ENCODE assay signal across 11 cellular contexts in genomic region chr13:44768233-44768632, GRCh38.
DNase-seq lines count a peak whose midpoint lies in the region; ATAC-seq and TF ChIP-seq lines count a peak whose summit lies in the region.
"Had no signal": no experiment of that assay in that cellular context is flagged by ENCODE, and none has a peak within 500 bp of the region (broad histone marks: within the 10 kb centered on the region; RNA-seq: fewer than 3 reads in every experiment).

No MANE protein-coding gene starts in this region.

- WGBS in psoas muscle, 3 donors, result 54 to 58% (median 56%) methylated on average over 2 of the region's 2 CpGs

- no peak overlapping the region for H3K27ac ChIP-seq in substantia nigra (ENCODE audit: low read depth, low read length, poor library complexity, severe bottlenecking)
- H3K27ac ChIP-seq in psoas muscle, result no peak overlapping the region
- H3K27ac ChIP-seq: C4-2B, dorsolateral prefrontal cortex had no signal

- ATAC-seq in GM19463 (IDR thresholded peaks at IDR 0.05; ENCODE audit: unreplicated experiment), result peak; percentile 63
- no peak for ATAC-seq in psoas muscle
- no peak for ATAC-seq in HG03469 (IDR thresholded peaks at IDR 0.05; ENCODE audit: unreplicated experiment)

- no peaks in the 10 kb centered on the region for H3K27me3 ChIP-seq in psoas muscle (ENCODE audit: insufficient read depth in 3 of 3, low read length in 2 of 3)
- H3K27me3 ChIP-seq: tibial artery had no signal

- H3K36me3 ChIP-seq in psoas muscle (ENCODE audit: insufficient read depth in 1 of 2, low read depth in 1 of 2), result no peaks in the 10 kb centered on the region
- H3K36me3 ChIP-seq: tibial artery had no signal

- TF ChIP-seq CTCF in psoas muscle (IDR thresholded peaks at IDR 0.05), result no peak

- no peak overlapping the region for H3K4me3 ChIP-seq in psoas muscle
- H3K4me3 ChIP-seq: dorsolateral prefrontal cortex, tibial artery had no signal

- H3K4me1 ChIP-seq in psoas muscle, result no peaks in the 10 kb centered on the region

- no peaks in the 10 kb centered on the region for H3K9me3 ChIP-seq in psoas muscle
- H3K9me3 ChIP-seq: tibial artery had no signal

- intact Hi-C loops in psoas muscle (cut with DNase I), result no loop called here

- DNase-seq in CD1c-positive myeloid dendritic cell (ENCODE audit: extremely low spot score), result peak; percentile 28
- DNase-seq in Kasumi-1 (lab: John Stamatoyannopoulos, UW), result peak; percentile 49 to 60
- DNase-seq in dermis microvascular lymphatic vessel endothelial cell (ENCODE audit: low read depth in 2 of 2), result peak; percentile 45 to 52
- DNase-seq in substantia nigra (lab: John Stamatoyannopoulos, UW), result no peak
- no peak for DNase-seq in psoas muscle
- DNase-seq in NCI-H2081 (lab: John Stamatoyannopoulos, UW), result no peak
- DNase-seq: dorsolateral prefrontal cortex, tibial artery had no signal

Comparison
In these comparisons a context has a peak if more than half of its experiments do, and no peak if none do; other contexts are left out.
1. DNase-seq: peak in CD1c-positive myeloid dendritic cell (single experiment), Kasumi-1 (2 of 2) and dermis microvascular lymphatic vessel endothelial cell (2 of 2); none in substantia nigra (0 of 49), psoas muscle (0 of 2) and NCI-H2081 (0 of 2).